Comparison of ENCODE assay signal across 14 cellular contexts in the genomic region with DNA sequence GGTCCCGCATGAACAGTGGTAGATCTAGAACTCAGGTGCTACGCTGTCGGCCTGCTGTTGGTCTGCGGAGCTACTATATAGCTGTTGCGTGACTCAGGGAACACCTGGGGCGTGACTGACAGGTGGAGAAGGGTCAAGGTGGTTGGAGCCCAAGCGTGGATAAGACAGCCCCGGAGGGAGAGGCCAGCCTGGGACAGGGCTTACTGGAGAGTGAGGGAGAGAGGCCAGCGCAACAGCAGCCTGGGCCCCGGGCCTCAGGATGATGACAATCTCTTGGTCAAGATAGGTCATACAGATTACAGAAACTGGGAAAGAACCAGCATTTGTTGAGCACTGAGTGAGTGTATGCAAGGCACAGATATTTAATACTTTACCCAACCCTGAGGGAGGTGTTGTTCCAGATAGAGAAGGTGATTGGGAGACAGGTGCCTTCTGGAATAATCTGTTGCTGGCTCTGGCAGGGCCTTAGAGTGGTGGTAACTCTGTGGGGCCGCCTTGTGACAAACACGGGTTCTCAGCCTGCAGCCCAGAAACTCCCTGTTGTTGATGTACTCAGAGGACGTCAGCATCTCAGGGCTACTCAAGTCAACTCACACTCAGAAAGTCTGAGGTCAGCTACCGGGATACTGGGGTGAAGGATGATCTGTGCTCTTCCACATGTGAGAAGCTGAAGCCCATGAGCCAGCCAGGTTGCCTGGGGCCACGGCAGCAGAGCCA.
A peak's percentile ranks its signal among the peaks of the same experiment; 100 is the strongest.
DNase-seq lines count a peak whose midpoint lies in the region; ATAC-seq and TF ChIP-seq lines count a peak whose summit lies in the region.
"Had no signal": no experiment of that assay in that cellular context is flagged by ENCODE, and none has a peak within 500 bp of the region (broad histone marks: within the 10 kb centered on the region; RNA-seq: fewer than 3 reads in every experiment).

No MANE protein-coding gene starts in this region.

- H4K20me1 ChIP-seq in PC-9 (ENCODE audit: insufficient read depth) = no peaks in the 10 kb centered on the region

- H3K9me2 ChIP-seq in PC-9 (ENCODE audit: insufficient read depth) = no peaks in the 10 kb centered on the region

- peak overlapping the region; percentile 63 for H3K4me2 ChIP-seq in PC-9

- POLR2A ChIA-PET in PC-9 (lab: Charles Lee; ENCODE audit: unreplicated experiment) = interaction anchor here (0.6 to 1.5 kb wide), 8 partner anchors 17 to 271 kb away, joined by 3 to 12 read pairs (median 4); no protein-coding TSS in a partner anchor

- peak; percentile 36 for ATAC-seq in esophagus mucosa
- ATAC-seq in HG02610 (IDR thresholded peaks at IDR 0.05; ENCODE audit: unreplicated experiment) = no peak
- no peak for ATAC-seq in activated naive CD4-positive, alpha-beta T cell treated with anti-CD3 and anti-CD28 coated beads, Interleukin-2, amount 50 U/mL, for 72 hours
- no peak for ATAC-seq in GM21786 (IDR thresholded peaks at IDR 0.05; ENCODE audit: unreplicated experiment)
- no peak for ATAC-seq in HG03045 (IDR thresholded peaks at IDR 0.05; ENCODE audit: unreplicated experiment)

- H3K27ac Mint-ChIP-seq in activated naive CD4-positive, alpha-beta T cell treated with anti-CD3 and anti-CD28 coated beads, Interleukin-2, amount 50 U/mL, for 72 hours = no peak overlapping the region
- H3K27ac Mint-ChIP-seq: T-helper 2 cell treated with Interferon-gamma antibody and Interleukin-4, amounts not matched to agents 5 μg/mL and 100 μg/mL, for 36 hours had no signal

- intact Hi-C loops in PC-9 (cut with micrococcal nuclease; ENCODE audit: unreplicated experiment) = loop anchor here (1.0 to 5.0 kb wide), 2 partner anchors 36 to 202 kb away; no protein-coding TSS in a partner anchor

- H3K9me3 ChIP-seq in PC-9 (ENCODE audit: insufficient read depth, low read depth) = no peaks in the 10 kb centered on the region; the same call in none of the 2 replicates
- H3K9me3 ChIP-seq: ascending aorta, right atrium auricular region had no signal

- H3K4me1 ChIP-seq in PC-9 (replicated peaks; ENCODE audit: insufficient read depth) = peaks cover 88% of the 10 kb centered on the region
- H3K4me1 ChIP-seq: ascending aorta had no signal

- H3K9me3 Mint-ChIP-seq in activated naive CD4-positive, alpha-beta T cell treated with anti-CD3 and anti-CD28 coated beads, Interleukin-2, amount 50 U/mL, for 72 hours = no peaks in the 10 kb centered on the region
- H3K9me3 Mint-ChIP-seq: T-helper 2 cell treated with Interferon-gamma antibody and Interleukin-4, amounts not matched to agents 5 μg/mL and 100 μg/mL, for 36 hours had no signal

- no TSS peak for BruUV-seq in PC-9 (replicated peaks; lab: Mats Ljungman, UMichigan)

- no peaks in the 10 kb centered on the region for H3K27me3 ChIP-seq in PC-9 (ENCODE audit: insufficient read depth, low read depth)
- H3K27me3 ChIP-seq: ascending aorta, right atrium auricular region had no signal

- H3F3A ChIP-seq in PC-9 (ENCODE audit: insufficient read depth, low read depth) = peaks cover 38% of the 10 kb centered on the region

- peak; percentile 64 for DNase-seq in ELR (ENCODE audit: low read depth)
- DNase-seq in PC-9 = peak; percentile 85 to 92
- DNase-seq in renal cortical epithelial cell (ENCODE audit: low read depth) = peak; percentile 66
- no peak for DNase-seq in activated naive CD4-positive, alpha-beta T cell treated with anti-CD3 and anti-CD28 coated beads, Interleukin-2, amount 50 U/mL, for 72 hours (ENCODE audit: low spot score in 2 of 2)
- DNase-seq: NCI-H1417, NCI-H446, OCI-M1 had no signal

- no peaks in the 10 kb centered on the region for H3K36me3 ChIP-seq in PC-9 (ENCODE audit: low read depth)
- H3K36me3 ChIP-seq: ascending aorta, right atrium auricular region had no signal

- H3K79me2 ChIP-seq in PC-9 (ENCODE audit: low read depth) = no peaks in the 10 kb centered on the region

- H3K36me3 Mint-ChIP-seq in activated naive CD4-positive, alpha-beta T cell treated with anti-CD3 and anti-CD28 coated beads, Interleukin-2, amount 50 U/mL, for 72 hours = no peaks in the 10 kb centered on the region

- TF ChIP-seq CTCF in PC-9 (conservative IDR thresholded peaks at IDR 0.05) = no peak

- H3K27ac ChIP-seq in PC-9 = peak overlapping the region; percentile 94
- H3K27ac ChIP-seq: ascending aorta, right atrium auricular region had no signal

- CTCF ChIA-PET in PC-9 (lab: Charles Lee) = interaction anchor here (0.6 to 2.2 kb wide), 3 partner anchors 17 to 445 kb away, joined by 5 to 13 read pairs (median 11); no protein-coding TSS in a partner anchor

- no peak overlapping the region for H2AFZ ChIP-seq in PC-9

- peak overlapping the region; percentile 12; the same call in 1 of the 2 replicates for H3K4me3 ChIP-seq in PC-9
- H3K4me3 ChIP-seq: ascending aorta had no signal

Comparison
In these comparisons a context has a peak if more than half of its experiments do, and no peak if none do; other contexts are left out.
1. DNase-seq: peak in ELR (single experiment), PC-9 (2 of 2) and renal cortical epithelial cell (single experiment); none in activated naive CD4-positive, alpha-beta T cell treated with anti-CD3 and anti-CD28 coated beads, Interleukin-2, amount 50 U/mL, for 72 hours (0 of 2).